9 cellular contexts compared by ENCODE assay signal in genomic region chr16:84308120-84308519, GRCh38. TPM values are rescaled to one million over a fixed set of nuclear protein-coding genes. Genes with fewer than 3 reads are reported as not detected.
A peak's percentile ranks its signal among the peaks of the same experiment; 100 is the strongest.
DNase-seq lines count a peak whose midpoint lies in the region; ATAC-seq and TF ChIP-seq lines count a peak whose summit lies in the region.
"Had no signal": no experiment of that assay in that cellular context is flagged by ENCODE, and none has a peak within 500 bp of the region (broad histone marks: within the 10 kb centered on the region; RNA-seq: fewer than 3 reads in every experiment).

No MANE protein-coding gene starts in this region.

- no peaks in the 10 kb centered on the region for H3K36me3 Mint-ChIP-seq in Caco-2 (ENCODE audit: insufficient read depth, unreplicated experiment)
- H3K36me3 Mint-ChIP-seq in activated CD4-positive, alpha-beta T cell treated with anti-CD3 and anti-CD28 coated beads, Interleukin-2, amount 10 ng/mL, durations not matched to agents 7 days and 5 days (ENCODE audit: low read depth), result no peaks in the 10 kb centered on the region

- H3K79me2 ChIP-seq in GM23248 (ENCODE audit: insufficient read depth), result no peaks in the 10 kb centered on the region
- peaks cover 35% of the 10 kb centered on the region for H3K79me2 ChIP-seq in smooth muscle cell (ENCODE audit: low read depth)

- no peak overlapping the region for H3K4me3 Mint-ChIP-seq in Caco-2 (ENCODE audit: unreplicated experiment)
- no peak overlapping the region for H3K4me3 Mint-ChIP-seq in activated CD4-positive, alpha-beta T cell treated with anti-CD3 and anti-CD28 coated beads, Interleukin-2, amount 10 ng/mL, durations not matched to agents 7 days and 5 days

- H4K20me1 ChIP-seq in GM23248 (ENCODE audit: insufficient read depth), result no peaks in the 10 kb centered on the region
- no peaks in the 10 kb centered on the region for H4K20me1 ChIP-seq in smooth muscle cell (ENCODE audit: low read depth)

- H3K27ac Mint-ChIP-seq in Caco-2 (ENCODE audit: unreplicated experiment), result no peak overlapping the region
- H3K27ac Mint-ChIP-seq in activated CD4-positive, alpha-beta T cell treated with anti-CD3 and anti-CD28 coated beads, Interleukin-2, amount 10 ng/mL, durations not matched to agents 7 days and 5 days, result no peak overlapping the region

- 36 to 38% methylated on average over 11 of the region's 11 CpGs for WGBS in GM23248 (ENCODE audit: low coverage in 1 of 2, low lambda C conversion rate in 2 of 2, missing lambda C conversion rate in 2 of 2), 2 experiments
- 47% methylated on average over 11 of the region's 11 CpGs for WGBS in smooth muscle cell (ENCODE audit: low lambda C conversion rate)

- H2AFZ ChIP-seq in GM23248 (no peak overlapping the region), smooth muscle cell (ENCODE audit: low read depth) (no peak overlapping the region)

- H3K9me3 Mint-ChIP-seq in Caco-2 (ENCODE audit: unreplicated experiment), result no peaks in the 10 kb centered on the region
- H3K9me3 Mint-ChIP-seq in activated CD4-positive, alpha-beta T cell treated with anti-CD3 and anti-CD28 coated beads, Interleukin-2, amount 10 ng/mL, durations not matched to agents 7 days and 5 days, result no peaks in the 10 kb centered on the region

- POLR2A ChIA-PET in Caco-2 (lab: Charles Lee), result no interaction called here
- POLR2A ChIA-PET in activated CD4-positive, alpha-beta T cell treated with anti-CD3 and anti-CD28 coated beads, Interleukin-2, amount 10 ng/mL, durations not matched to agents 7 days and 5 days (lab: Charles Lee), result no interaction called here

- H3K4me1 Mint-ChIP-seq in Caco-2 (ENCODE audit: low read depth, unreplicated experiment), result no peaks in the 10 kb centered on the region
- H3K4me1 Mint-ChIP-seq in activated CD4-positive, alpha-beta T cell treated with anti-CD3 and anti-CD28 coated beads, Interleukin-2, amount 10 ng/mL, durations not matched to agents 7 days and 5 days, result no peaks in the 10 kb centered on the region

- no peak overlapping the region for H3K4me3 ChIP-seq in Caco-2 (ENCODE audit: low read depth, low read length)
- H3K4me3 ChIP-seq in GM23248, result no peak overlapping the region
- H3K4me3 ChIP-seq in smooth muscle cell, result no peak overlapping the region

- TF ChIP-seq CTCF in Caco-2 (IDR thresholded peaks at IDR 0.05; ENCODE audit: insufficient read depth in 1 of 2, low read depth in 1 of 2, low read length in 1 of 2, severe bottlenecking in 1 of 2, unreplicated experiment in 1 of 2), result peak; percentile 62 to 81
- peak; percentile 68 for TF ChIP-seq CTCF in smooth muscle cell (IDR thresholded peaks at IDR 0.05; ENCODE audit: borderline replicate concordance, insufficient read depth, poor library complexity, severe bottlenecking)

- BruUV-seq in Caco-2 (replicated peaks; lab: Mats Ljungman, UMichigan), result no TSS peak

- H3K9me3 ChIP-seq in Caco-2, result no peaks in the 10 kb centered on the region
- H3K9me3 ChIP-seq in GM23248 (ENCODE audit: low read depth), result no peaks in the 10 kb centered on the region
- H3K9me3 ChIP-seq in smooth muscle cell (replicated peaks; ENCODE audit: low read depth), result no peaks in the 10 kb centered on the region

- intact Hi-C loops in Caco-2 (cut with micrococcal nuclease; ENCODE audit: unreplicated experiment), result loop anchor here (1.0 kb wide), 1 partner anchor 31 kb away; no protein-coding TSS in a partner anchor

- in situ Hi-C loops in GM23248 (cut with MboI) (no loop called here), SK-MEL-5 (cut with HindIII; ENCODE audit: low pct_unique_long_range_greater_than_20kb, low sequenced_read_pairs) (no loop called here)

- H3K9ac ChIP-seq in GM23248 (no peak overlapping the region), smooth muscle cell (ENCODE audit: low read depth) (no peak overlapping the region)

- CTCF ChIA-PET in Caco-2 (lab: Charles Lee), result interaction anchor here (0.6 to 2.2 kb wide), 8 partner anchors 29 to 448 kb away, joined by 3 to 15 read pairs (median 3); partner anchors contain the start of gene TAF1C
- CTCF ChIA-PET in activated CD4-positive, alpha-beta T cell treated with anti-CD3 and anti-CD28 coated beads, Interleukin-2, amount 10 ng/mL, durations not matched to agents 7 days and 5 days (lab: Charles Lee), result interaction anchor here (0.6 to 1.3 kb wide), 2 partner anchors 12 to 626 kb away, joined by 3 to 4 read pairs; no protein-coding TSS in a partner anchor

- H3K9me2 ChIP-seq in GM23248 (ENCODE audit: insufficient read depth), result no peaks in the 10 kb centered on the region

- peaks cover 6% of the 10 kb centered on the region; the same call in 1 of the 2 replicates for H3K4me1 ChIP-seq in Caco-2
- no peaks in the 10 kb centered on the region for H3K4me1 ChIP-seq in GM23248 (ENCODE audit: insufficient read depth)
- H3K4me1 ChIP-seq in smooth muscle cell (ENCODE audit: low read depth), result peaks cover 6% of the 10 kb centered on the region

- no peak overlapping the region for H3K27ac ChIP-seq in GM23248
- no peak overlapping the region for H3K27ac ChIP-seq in smooth muscle cell (ENCODE audit: low read depth)

- H3K27me3 ChIP-seq in Caco-2 (replicated peaks; ENCODE audit: control insufficient read depth, insufficient read depth, low read length) (no peaks in the 10 kb centered on the region), GM23248 (replicated peaks; ENCODE audit: insufficient read depth) (peaks cover 35% of the 10 kb centered on the region), smooth muscle cell (ENCODE audit: low read depth) (no peaks in the 10 kb centered on the region)

- no peak for ATAC-seq in GM18498 (IDR thresholded peaks at IDR 0.05; ENCODE audit: unreplicated experiment)

- peak; percentile 54 to 74 for DNase-seq in Caco-2
- DNase-seq in GM23248, result peak; percentile 72
- DNase-seq in SK-MEL-5 (ENCODE audit: low read depth, low spot score), result peak; percentile 71
- peak; percentile 16 for DNase-seq in germinal center (ENCODE audit: low spot score)
- DNase-seq in smooth muscle cell (lab: John Stamatoyannopoulos, UW; ENCODE audit: unreplicated experiment), result peak; percentile 12
- DNase-seq in NCI-H748 (lab: John Stamatoyannopoulos, UW; ENCODE audit: unreplicated experiment), result no peak
- DNase-seq in activated CD4-positive, alpha-beta T cell treated with anti-CD3 and anti-CD28 coated beads, Interleukin-2, amount 10 ng/mL, durations not matched to agents 7 days and 5 days, result no peak

- no peak overlapping the region for H3K4me2 ChIP-seq in GM23248 (ENCODE audit: unreplicated experiment)
- H3K4me2 ChIP-seq in smooth muscle cell, result no peak overlapping the region

- H3K36me3 ChIP-seq in Caco-2 (ENCODE audit: control insufficient read depth, insufficient read depth, low read length), result no peaks in the 10 kb centered on the region
- H3K36me3 ChIP-seq in GM23248 (ENCODE audit: low read depth), result no peaks in the 10 kb centered on the region
- H3K36me3 ChIP-seq in smooth muscle cell (ENCODE audit: low read depth), result no peaks in the 10 kb centered on the region

- H3F3A ChIP-seq in GM23248 (ENCODE audit: insufficient read depth) (no peaks in the 10 kb centered on the region), smooth muscle cell (ENCODE audit: low read depth) (peaks cover 18% of the 10 kb centered on the region)

- H3K27me3 Mint-ChIP-seq in Caco-2 (ENCODE audit: insufficient read depth, unreplicated experiment), result peaks cover 2% of the 10 kb centered on the region
- peaks cover 8% of the 10 kb centered on the region for H3K27me3 Mint-ChIP-seq in activated CD4-positive, alpha-beta T cell treated with anti-CD3 and anti-CD28 coated beads, Interleukin-2, amount 10 ng/mL, durations not matched to agents 7 days and 5 days

RNA-seq across cellular contexts. Expression of gene WFDC1, which starts 13.4 kb away (rescaled TPM):
- not detected in 2 replicates for total RNA-seq in Caco-2 (2022)
- 0.13 and 0.76 TPM in 2 replicates for total RNA-seq in GM23248 (2014; rRNA removed; shearing (Covaris generic))
- polyA plus RNA-seq in GM23248 (2016; fragmentation: Nextera tagmentation; extraction: Ambion mirVana), result 0.35 and 0.87 TPM in 2 replicates
- 714 and 808 TPM in 2 replicates for total RNA-seq in SK-MEL-5 (2014; rRNA removed; shearing (Covaris generic))
- polyA plus RNA-seq in SK-MEL-5 (2015; cell fraction: cytosol; rRNA removed), result 595 and 741 TPM in 2 replicates
- 130 and 139 TPM in 2 replicates for polyA plus RNA-seq in SK-MEL-5 (2015; cell fraction: nucleus; rRNA removed)
- total RNA-seq in smooth muscle cell, result 150 and 176 TPM in 2 replicates
- 249 and 362 TPM in 2 replicates for polyA plus RNA-seq in smooth muscle cell
- total RNA-seq in activated CD4-positive, alpha-beta T cell treated with anti-CD3 and anti-CD28 coated beads, Interleukin-2, amount 10 ng/mL, durations not matched to agents 7 days and 5 days, result not detected
- total RNA-seq: T-helper 1 cell treated with Interleukin-12 subunit alpha and Interleukin-12 subunit beta and Interleukin-4 antibody, amounts not matched to agents 30 ng/mL and 1 ng/mL, for 36 hours had no signal

Comparison
In these comparisons a context has a peak if more than half of its experiments do, and no peak if none do; other contexts are left out.
1. DNase-seq: peak in Caco-2 (2 of 2), GM23248 (single experiment), SK-MEL-5 (single experiment), germinal center (single experiment) and smooth muscle cell (single experiment); none in NCI-H748 (single experiment) and activated CD4-positive, alpha-beta T cell treated with anti-CD3 and anti-CD28 coated beads, Interleukin-2, amount 10 ng/mL, durations not matched to agents 7 days and 5 days (single experiment).
2. RNA of gene WFDC1, which starts 13.4 kb away (total RNA-seq): 714 to 808 TPM in SK-MEL-5 and 150 to 176 TPM in smooth muscle cell; 0.13 to 0.76 TPM in GM23248, not detected in Caco-2 and not detected in activated CD4-positive, alpha-beta T cell treated with anti-CD3 and anti-CD28 coated beads, Interleukin-2, amount 10 ng/mL, durations not matched to agents 7 days and 5 days; every median in the first group is over 10 times any median in the second.